In genomic region chr18:48875314-48875941, GRCh38 we compare ENCODE assay signal across 11 cellular contexts.
"Had no signal": no experiment of that assay in that cellular context is flagged by ENCODE, and none has a peak within 500 bp of the region (broad histone marks: within the 10 kb centered on the region; RNA-seq: fewer than 3 reads in every experiment).

No MANE protein-coding gene starts in this region.

- H3K9me3 ChIP-seq: ovary, thyroid gland had no signal

- H3K9me3 Mint-ChIP-seq: activated CD4-positive, alpha-beta memory T cell treated with anti-CD3 and anti-CD28 coated beads, Interleukin-2, amount 10 ng/mL, durations not matched to agents 7 days and 5 days; activated naive CD8-positive, alpha-beta T cell treated with anti-CD3 and anti-CD28 coated beads, Interleukin-2, amount 50 U/mL, for 24 hours; activated T-helper 1 cell treated with anti-CD3 and anti-CD28 coated beads, Interleukin-12 subunit alpha, Interleukin-12 subunit beta, Interleukin-2, Interleukin-4 antibody, amounts not matched to agents 30 ng/mL and 10 ng/mL and 1 ng/mL, durations not matched to agents 14 hours and 24 hours and 36 hours; natural killer cell treated with Interleukin-12 subunit alpha and Interleukin-12 subunit beta and Interleukin-15 and Interleukin-18, amount 100 ng/mL, for 72 hours; stimulated activated effector memory CD8-positive, alpha-beta T cell treated with anti-CD3 and anti-CD28 coated beads, Interleukin-12 subunit alpha, Interleukin-12 subunit beta, amount 100 ng/mL, for 72 hours had no signal

- DNase-seq: activated CD4-positive, alpha-beta memory T cell treated with anti-CD3 and anti-CD28 coated beads, Interleukin-2, amount 10 ng/mL, durations not matched to agents 7 days and 5 days; activated CD4-positive, CD25-positive, alpha-beta regulatory T cell treated with anti-CD3 and anti-CD28 coated beads, Interleukin-2, amount 50 U/mL, for 72 hours; activated naive CD4-positive, alpha-beta T cell; activated naive CD8-positive, alpha-beta T cell treated with anti-CD3 and anti-CD28 coated beads, Interleukin-2, amount 50 U/mL, for 24 hours; dermis blood vessel endothelial cell; T-helper 9 cell had no signal

- H3K4me3 ChIP-seq: ovary, thyroid gland had no signal

- H3K27me3 Mint-ChIP-seq: activated CD4-positive, alpha-beta memory T cell treated with anti-CD3 and anti-CD28 coated beads, Interleukin-2, amount 10 ng/mL, durations not matched to agents 7 days and 5 days; activated naive CD8-positive, alpha-beta T cell treated with anti-CD3 and anti-CD28 coated beads, Interleukin-2, amount 50 U/mL, for 24 hours; natural killer cell treated with Interleukin-12 subunit alpha and Interleukin-12 subunit beta and Interleukin-15 and Interleukin-18, amount 100 ng/mL, for 72 hours had no signal

- H3K27ac ChIP-seq: ovary, thyroid gland had no signal

- H3K4me3 Mint-ChIP-seq: activated CD4-positive, alpha-beta memory T cell treated with anti-CD3 and anti-CD28 coated beads, Interleukin-2, amount 10 ng/mL, durations not matched to agents 7 days and 5 days; activated naive CD8-positive, alpha-beta T cell treated with anti-CD3 and anti-CD28 coated beads, Interleukin-2, amount 50 U/mL, for 24 hours; activated T-helper 1 cell treated with anti-CD3 and anti-CD28 coated beads, Interleukin-12 subunit alpha, Interleukin-12 subunit beta, Interleukin-2, Interleukin-4 antibody, amounts not matched to agents 30 ng/mL and 10 ng/mL and 1 ng/mL, durations not matched to agents 14 hours and 24 hours and 36 hours; natural killer cell treated with Interleukin-12 subunit alpha and Interleukin-12 subunit beta and Interleukin-15 and Interleukin-18, amount 100 ng/mL, for 72 hours; stimulated activated effector memory CD8-positive, alpha-beta T cell treated with anti-CD3 and anti-CD28 coated beads, Interleukin-12 subunit alpha, Interleukin-12 subunit beta, amount 100 ng/mL, for 72 hours had no signal

- H3K27me3 ChIP-seq: ovary, thyroid gland had no signal

- H3K4me1 ChIP-seq: thyroid gland had no signal

- H3K27ac Mint-ChIP-seq: activated CD4-positive, alpha-beta memory T cell treated with anti-CD3 and anti-CD28 coated beads, Interleukin-2, amount 10 ng/mL, durations not matched to agents 7 days and 5 days; activated naive CD8-positive, alpha-beta T cell treated with anti-CD3 and anti-CD28 coated beads, Interleukin-2, amount 50 U/mL, for 24 hours; activated T-helper 1 cell treated with anti-CD3 and anti-CD28 coated beads, Interleukin-12 subunit alpha, Interleukin-12 subunit beta, Interleukin-2, Interleukin-4 antibody, amounts not matched to agents 30 ng/mL and 10 ng/mL and 1 ng/mL, durations not matched to agents 14 hours and 24 hours and 36 hours had no signal

- H3K36me3 ChIP-seq: ovary, thyroid gland had no signal

- H3K36me3 Mint-ChIP-seq: natural killer cell treated with Interleukin-12 subunit alpha and Interleukin-12 subunit beta and Interleukin-15 and Interleukin-18, amount 100 ng/mL, for 72 hours; stimulated activated effector memory CD8-positive, alpha-beta T cell treated with anti-CD3 and anti-CD28 coated beads, Interleukin-12 subunit alpha, Interleukin-12 subunit beta, amount 100 ng/mL, for 72 hours had no signal

- ATAC-seq: activated naive CD8-positive, alpha-beta T cell treated with anti-CD3 and anti-CD28 coated beads, Interleukin-2, amount 50 U/mL, for 24 hours; natural killer cell treated with Interleukin-12 subunit alpha and Interleukin-12 subunit beta and Interleukin-15 and Interleukin-18, amount 100 ng/mL, for 72 hours; stimulated activated effector memory CD8-positive, alpha-beta T cell treated with anti-CD3 and anti-CD28 coated beads, Interleukin-12 subunit alpha, Interleukin-12 subunit beta, amount 100 ng/mL, for 72 hours had no signal
